Comparison of ENCODE assay signal across 18 cellular contexts in the genomic region with DNA sequence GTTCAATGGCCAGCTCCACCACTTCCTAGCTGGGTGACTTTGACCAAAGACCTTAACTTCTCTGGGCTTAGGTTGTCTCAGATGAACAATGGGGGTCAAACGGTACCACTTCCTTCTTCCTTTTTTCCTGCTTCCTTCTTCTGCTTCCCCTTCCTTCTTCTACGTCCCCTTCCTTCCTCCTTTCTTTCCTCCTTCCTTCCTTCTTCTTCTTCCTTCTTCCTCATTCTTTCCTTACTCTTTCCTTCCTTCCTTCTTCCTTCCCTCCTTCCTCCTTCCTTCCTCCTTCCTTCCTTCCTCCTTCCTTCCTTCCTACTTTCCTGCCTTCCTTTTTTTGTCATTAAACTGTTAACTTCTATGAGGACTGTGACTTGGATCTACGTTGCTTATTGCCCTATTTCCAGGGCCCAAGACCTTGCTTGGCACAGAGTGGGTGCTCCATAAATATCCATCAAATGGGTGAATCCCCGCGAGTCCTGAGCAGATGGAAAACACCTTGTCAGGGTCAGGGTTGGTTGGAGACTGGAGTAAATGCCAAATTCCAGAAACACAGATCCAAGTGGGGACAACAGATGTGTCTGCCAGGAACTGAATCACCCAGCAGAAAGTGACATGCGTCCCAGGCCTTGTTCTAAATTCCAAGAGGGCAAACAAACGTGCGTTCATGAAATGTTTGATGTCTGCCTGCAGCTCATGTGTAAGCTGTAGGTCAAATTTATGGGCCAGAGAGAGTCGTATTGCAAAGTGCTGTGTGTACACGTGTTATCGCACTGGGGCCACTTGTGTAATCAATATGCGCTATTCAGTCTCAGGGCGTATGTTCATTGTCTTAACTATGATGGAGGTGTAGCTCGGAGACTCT.
DNase-seq lines count a peak whose midpoint lies in the region; TF ChIP-seq lines count a peak whose summit lies in the region.
"Had no signal": no experiment of that assay in that cellular context is flagged by ENCODE, and none has a peak within 500 bp of the region (broad histone marks: within the 10 kb centered on the region; RNA-seq: fewer than 3 reads in every experiment).

No MANE protein-coding gene starts in this region.

- POLR2A ChIA-PET in activated CD4-positive, alpha-beta memory T cell treated with anti-CD3 and anti-CD28 coated beads for 36 hours (lab: Charles Lee), result no interaction called here

- peaks cover 25% of the 10 kb centered on the region for H3K27me3 Mint-ChIP-seq in activated CD4-positive, alpha-beta memory T cell treated with anti-CD3 and anti-CD28 coated beads for 36 hours

- no peaks in the 10 kb centered on the region for H3K4me1 Mint-ChIP-seq in activated CD4-positive, alpha-beta memory T cell treated with anti-CD3 and anti-CD28 coated beads for 36 hours (ENCODE audit: low read depth)
- H3K4me1 Mint-ChIP-seq: activated naive CD4-positive, alpha-beta T cell treated with anti-CD3 and anti-CD28 coated beads, Interleukin-2, amount 50 U/mL, for 24 hours; stimulated activated memory B cell treated with anti-CD40 and anti-IgM and Interleukin-4, amounts not matched to agents 10 μg/mL and 1 μg/mL and 100 μg/mL, for 72 hours had no signal

- no peak overlapping the region for H3K4me3 ChIP-seq in spleen
- H3K4me3 ChIP-seq: coronary artery, pancreas had no signal

- no peaks in the 10 kb centered on the region for H3K36me3 Mint-ChIP-seq in activated CD4-positive, alpha-beta memory T cell treated with anti-CD3 and anti-CD28 coated beads for 36 hours
- H3K36me3 Mint-ChIP-seq: activated naive CD4-positive, alpha-beta T cell treated with anti-CD3 and anti-CD28 coated beads, Interleukin-2, amount 50 U/mL, for 24 hours; stimulated activated memory B cell treated with anti-CD40 and anti-IgM and Interleukin-4, amounts not matched to agents 10 μg/mL and 1 μg/mL and 100 μg/mL, for 72 hours had no signal

- no peak overlapping the region for H3K27ac ChIP-seq in spleen
- H3K27ac ChIP-seq: C4-2B, coronary artery, pancreas had no signal

- no peaks in the 10 kb centered on the region for H3K4me1 ChIP-seq in spleen
- H3K4me1 ChIP-seq: pancreas had no signal

- no peak overlapping the region for H3K4me3 Mint-ChIP-seq in activated CD4-positive, alpha-beta memory T cell treated with anti-CD3 and anti-CD28 coated beads for 36 hours
- H3K4me3 Mint-ChIP-seq: activated naive CD4-positive, alpha-beta T cell treated with anti-CD3 and anti-CD28 coated beads, Interleukin-2, amount 50 U/mL, for 24 hours; stimulated activated memory B cell treated with anti-CD40 and anti-IgM and Interleukin-4, amounts not matched to agents 10 μg/mL and 1 μg/mL and 100 μg/mL, for 72 hours had no signal

- intact Hi-C loops in spleen (cut with DNase I; ENCODE audit: low total_unique reads), result no loop called here
- intact Hi-C loops in activated CD4-positive, alpha-beta memory T cell treated with anti-CD3 and anti-CD28 coated beads for 36 hours (cut with micrococcal nuclease), result no loop called here

- DNase-seq in NCI-H1417 (lab: John Stamatoyannopoulos, UW), result peak in 2 of 3 experiments; percentile 20 to 72
- DNase-seq in NCI-H1417 treated with DMSO at 0.1 percent for 48 hours (lab: John Stamatoyannopoulos, UW), result no peak
- peak; percentile 35 for DNase-seq in NCI-H2171 (lab: John Stamatoyannopoulos, UW)
- DNase-seq in kidney tubule cell (ENCODE audit: low spot score), result peak; percentile 45
- DNase-seq in spleen, result peak; percentile 7
- no peak for DNase-seq in NCI-H2029 treated with DMSO at 0.1 percent for 48 hours (lab: John Stamatoyannopoulos, UW)
- no peak for DNase-seq in activated CD4-positive, alpha-beta memory T cell treated with anti-CD3 and anti-CD28 coated beads for 36 hours
- no peak for DNase-seq in stimulated activated CD4-positive, alpha-beta T cell treated with anti-CD3 and anti-CD28 coated beads, Interleukin-2, amount 100 ng/mL, for 24 hours
- DNase-seq: 8988T; activated CD4-positive, alpha-beta T cell treated with anti-CD3 and anti-CD28 coated beads, Interleukin-2, amount 50 U/mL, for 4 hours; activated T-cell treated with anti-CD3 and anti-CD28 coated beads, Interleukin-2, amount 50 U/mL, for 1 hour; NCI-H526 treated with DMSO at 0.1 percent for 48 hours; pancreas; trophoblast cell had no signal

- CTCF ChIA-PET in activated CD4-positive, alpha-beta memory T cell treated with anti-CD3 and anti-CD28 coated beads for 36 hours (lab: Charles Lee), result no interaction called here

- TF ChIP-seq POLR2A in spleen (IDR thresholded peaks at IDR 0.05), result no peak

- H3K27me3 ChIP-seq in spleen (replicated peaks in 1 of 7), result peaks cover 0 to 56% (median 0%) of the 10 kb centered on the region in 7 donors
- H3K27me3 ChIP-seq: pancreas had no signal

- no peak overlapping the region for H3K27ac Mint-ChIP-seq in activated CD4-positive, alpha-beta memory T cell treated with anti-CD3 and anti-CD28 coated beads for 36 hours
- H3K27ac Mint-ChIP-seq: activated naive CD4-positive, alpha-beta T cell treated with anti-CD3 and anti-CD28 coated beads, Interleukin-2, amount 50 U/mL, for 24 hours; stimulated activated memory B cell treated with anti-CD40 and anti-IgM and Interleukin-4, amounts not matched to agents 10 μg/mL and 1 μg/mL and 100 μg/mL, for 72 hours had no signal

- H3K9me3 Mint-ChIP-seq in activated CD4-positive, alpha-beta memory T cell treated with anti-CD3 and anti-CD28 coated beads for 36 hours, result no peaks in the 10 kb centered on the region
- H3K9me3 Mint-ChIP-seq: activated naive CD4-positive, alpha-beta T cell treated with anti-CD3 and anti-CD28 coated beads, Interleukin-2, amount 50 U/mL, for 24 hours had no signal

- WGBS in spleen, 5 donors, result 64 to 70% (median 67%) methylated on average over 14 of the region's 14 CpGs

- H3K36me3 ChIP-seq in spleen, result no peaks in the 10 kb centered on the region
- H3K36me3 ChIP-seq: pancreas had no signal

- TF ChIP-seq CTCF in spleen (IDR thresholded peaks at IDR 0.05 in 8 of 11, conservative IDR thresholded peaks at IDR 0.05 in 3 of 11), result no peak

- no peaks in the 10 kb centered on the region for H3K9me3 ChIP-seq in spleen
- H3K9me3 ChIP-seq: pancreas had no signal

Comparison
In these comparisons a context has a peak if more than half of its experiments do, and no peak if none do; other contexts are left out.
1. DNase-seq: peak in NCI-H1417 (2 of 3), NCI-H2171 (single experiment), kidney tubule cell (single experiment) and spleen (single experiment); none in NCI-H1417 treated with DMSO at 0.1 percent for 48 hours (single experiment), NCI-H2029 treated with DMSO at 0.1 percent for 48 hours (single experiment), activated CD4-positive, alpha-beta memory T cell treated with anti-CD3 and anti-CD28 coated beads for 36 hours (single experiment) and stimulated activated CD4-positive, alpha-beta T cell treated with anti-CD3 and anti-CD28 coated beads, Interleukin-2, amount 100 ng/mL, for 24 hours (0 of 2).